ENCODE assay signal across 5 cellular contexts in genomic region chr2:227673620-227674019, GRCh38. TPM values are rescaled to one million over a fixed set of nuclear protein-coding genes. Genes with fewer than 3 reads are reported as not detected.
"Had no signal": no experiment of that assay in that cellular context is flagged by ENCODE, and none has a peak within 500 bp of the region (broad histone marks: within the 10 kb centered on the region; RNA-seq: fewer than 3 reads in every experiment).

No MANE protein-coding gene starts in this region.

RNA-seq across cellular contexts. Expression of gene SCYGR5, which starts 7.0 kb away (rescaled TPM):
- total RNA-seq: GM23338, H1, H9, HT-29, IMR-90 had no signal
- polyA plus RNA-seq: GM23338, H1, IMR-90 had no signal

RNA-seq across cellular contexts. Expression of gene SLC19A3, which starts 44.2 kb away (rescaled TPM):
- total RNA-seq: HT-29 had no signal
- polyA plus RNA-seq: IMR-90 had no signal

RNA-seq across cellular contexts. Expression of gene SCYGR6, which starts 50.9 kb away (rescaled TPM):
- total RNA-seq: GM23338, H1, H9, HT-29, IMR-90 had no signal
- polyA plus RNA-seq: GM23338, H1, IMR-90 had no signal

RNA-seq across cellular contexts. Expression of gene SCYGR7, which starts 54.5 kb away (rescaled TPM):
- total RNA-seq: GM23338, H1, H9, HT-29, IMR-90 had no signal
- polyA plus RNA-seq: GM23338, H1, IMR-90 had no signal

RNA-seq across cellular contexts. Expression of gene SCYGR4, which starts 56.3 kb away (rescaled TPM):
- total RNA-seq: GM23338, H1, H9, HT-29, IMR-90 had no signal
- polyA plus RNA-seq: GM23338, H1, IMR-90 had no signal
